In genomic region chr10:79070611-79071534, GRCh38 we compare ENCODE assay signal across 1 cellular context.
TF ChIP-seq lines count a peak whose summit lies in the region.

No MANE protein-coding gene starts in this region.

TF ChIP-seq in HEK293, 187 proteins besides CTCF, POLR2A, EP300 and RAD21 (continued from another document):
- TF ChIP-seq, protein P1, sequence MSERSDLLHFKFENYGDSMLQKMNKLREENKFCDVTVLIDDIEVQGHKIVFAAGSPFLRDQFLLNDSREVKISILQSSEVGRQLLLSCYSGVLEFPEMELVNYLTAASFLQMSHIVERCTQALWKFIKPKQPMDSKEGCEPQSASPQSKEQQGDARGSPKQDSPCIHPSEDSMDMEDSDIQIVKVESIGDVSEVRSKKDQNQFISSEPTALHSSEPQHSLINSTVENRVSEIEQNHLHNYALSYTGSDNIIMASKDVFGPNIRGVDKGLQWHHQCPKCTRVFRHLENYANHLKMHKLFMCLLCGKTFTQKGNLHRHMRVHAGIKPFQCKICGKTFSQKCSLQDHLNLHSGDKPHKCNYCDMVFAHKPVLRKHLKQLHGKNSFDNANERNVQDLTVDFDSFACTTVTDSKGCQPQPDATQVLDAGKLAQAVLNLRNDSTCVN (tag by site-specific recombination; optimal IDR thresholded peaks at IDR 0.05) = peak; percentile 47
- TF ChIP-seq, protein P2, sequence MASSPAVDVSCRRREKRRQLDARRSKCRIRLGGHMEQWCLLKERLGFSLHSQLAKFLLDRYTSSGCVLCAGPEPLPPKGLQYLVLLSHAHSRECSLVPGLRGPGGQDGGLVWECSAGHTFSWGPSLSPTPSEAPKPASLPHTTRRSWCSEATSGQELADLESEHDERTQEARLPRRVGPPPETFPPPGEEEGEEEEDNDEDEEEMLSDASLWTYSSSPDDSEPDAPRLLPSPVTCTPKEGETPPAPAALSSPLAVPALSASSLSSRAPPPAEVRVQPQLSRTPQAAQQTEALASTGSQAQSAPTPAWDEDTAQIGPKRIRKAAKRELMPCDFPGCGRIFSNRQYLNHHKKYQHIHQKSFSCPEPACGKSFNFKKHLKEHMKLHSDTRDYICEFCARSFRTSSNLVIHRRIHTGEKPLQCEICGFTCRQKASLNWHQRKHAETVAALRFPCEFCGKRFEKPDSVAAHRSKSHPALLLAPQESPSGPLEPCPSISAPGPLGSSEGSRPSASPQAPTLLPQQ (tag by site-specific recombination; IDR thresholded peaks at IDR 0.05) = peak; percentile 90
- no peak for TF ChIP-seq MYNN (tag by site-specific recombination; IDR thresholded peaks at IDR 0.05; ENCODE audit: borderline replicate concordance)
- TF ChIP-seq GLIS2 (tag by site-specific recombination; IDR thresholded peaks at IDR 0.05) = peak; percentile 69
- TF ChIP-seq ZBTB44 (tag by site-specific recombination; IDR thresholded peaks at IDR 0.05) = no peak
- TF ChIP-seq ZNF830 (tag by site-specific recombination; IDR thresholded peaks at IDR 0.05; ENCODE audit: low read depth) = no peak
